Comparison of ENCODE assay signal across 29 cellular contexts in genomic region chr4:79848329-79848728, GRCh38.
"Had no signal": no experiment of that assay in that cellular context is flagged by ENCODE, and none has a peak within 500 bp of the region (broad histone marks: within the 10 kb centered on the region; RNA-seq: fewer than 3 reads in every experiment).

No MANE protein-coding gene starts in this region.

- DNase-seq: activated CD4-positive, alpha-beta T cell treated with anti-CD3 and anti-CD28 coated beads for 48 hours; activated CD4-positive, alpha-beta T cell treated with anti-CD3 and anti-CD28 coated beads, Interleukin-2, amount 50 U/mL, for 48 hours; activated CD8-positive, alpha-beta memory T cell treated with anti-CD3 and anti-CD28 coated beads for 24 hours; activated effector memory CD4-positive, alpha-beta T cell treated with anti-CD3 and anti-CD28 coated beads, Interleukin-2, amount 50 U/mL, for 16 hours; activated naive CD4-positive, alpha-beta T cell treated with anti-CD3 and anti-CD28 coated beads for 36 hours; activated naive CD8-positive, alpha-beta T cell treated with anti-CD3 and anti-CD28 coated beads, Interleukin-2, amount 10 ng/mL, durations not matched to agents 7 days and 5 days; dorsolateral prefrontal cortex; effector memory CD4-positive, alpha-beta T cell; erythroblast; foreskin fibroblast; head of caudate nucleus; hippocampal formation; left colon; mammary epithelial cell; midbrain; naive thymus-derived CD8-positive, alpha-beta T cell; occipital lobe; right cardiac atrium; spleen; stimulated activated naive CD4-positive, alpha-beta T cell; T-helper 9 cell; WERI-Rb-1 had no signal

- FAIRE-seq: keratinocyte, TTC549 had no signal

- H3K4me3 ChIP-seq: ascending aorta, coronary artery, dorsolateral prefrontal cortex, neural progenitor cell, spleen, tibial nerve had no signal

- H3K36me3 ChIP-seq: ascending aorta, neural progenitor cell, spleen, tibial nerve had no signal

- H3K4me2 ChIP-seq: neural progenitor cell had no signal

- H3K9ac ChIP-seq: neural progenitor cell had no signal

- H3K4me1 ChIP-seq: ascending aorta, neural progenitor cell, spleen, tibial nerve had no signal

- ATAC-seq: activated CD4-positive, CD25-positive, alpha-beta regulatory T cell treated with anti-CD3 and anti-CD28 coated beads, Interleukin-2, amount 50 U/mL, for 24 hours; left colon; naive thymus-derived CD8-positive, alpha-beta T cell; right cardiac atrium had no signal

- H3K27ac ChIP-seq: ascending aorta, coronary artery, dorsolateral prefrontal cortex, neural progenitor cell, spleen, tibial nerve, WERI-Rb-1 had no signal

- H2AFZ ChIP-seq: neural progenitor cell had no signal

- H3K27me3 ChIP-seq: ascending aorta, dorsolateral prefrontal cortex, neural progenitor cell, spleen, tibial nerve had no signal
